Comparison of ENCODE assay signal across 8 cellular contexts in genomic region chr17:81711814-81712467, GRCh38. TPM values are rescaled to one million over a fixed set of nuclear protein-coding genes. Genes with fewer than 3 reads are reported as not detected.
DNase-seq lines count a peak whose midpoint lies in the region; ATAC-seq and TF ChIP-seq lines count a peak whose summit lies in the region.

SLC25A10 (plus strand) TSS chr17:81712284; CDS start chr17:81712427, 143 bp downstream.

- POLR2A ChIA-PET in SK-N-SH (lab: Yijun Ruan, JAX): interaction anchor here (0.6 to 3.8 kb wide), 11 partner anchors 9 to 267 kb away, joined by 3 to 30 read pairs (median 5); partner anchors contain the start of genes CCDC137, MRPL12 and OXLD1

- H3K9me3 ChIP-seq in GM23248 (ENCODE audit: low read depth) (no peaks in the 10 kb centered on the region), MM.1S (replicated peaks; ENCODE audit: insufficient read depth, low read length) (no peaks in the 10 kb centered on the region), SK-N-SH (no peaks in the 10 kb centered on the region)

- no peaks in the 10 kb centered on the region for H3K9me2 ChIP-seq in GM23248 (ENCODE audit: insufficient read depth)
- no peaks in the 10 kb centered on the region for H3K9me2 ChIP-seq in MM.1S (replicated peaks; ENCODE audit: insufficient read depth, low read length)
- no peaks in the 10 kb centered on the region for H3K9me2 ChIP-seq in SK-N-SH

- H2AFZ ChIP-seq in GM23248: peak within 1 kb of the TSS; percentile 76
- H2AFZ ChIP-seq in MM.1S (ENCODE audit: low read length): 0 out of 2 replicates have a peak within 1 kb of the TSS, but pooled peaks have one; percentile 35
- H2AFZ ChIP-seq in SK-N-SH (ENCODE audit: low read depth): peak within 1 kb of the TSS; percentile 45; the same call in 1 of the 2 replicates

- H3K4me3 ChIP-seq in GM23248: peak within 1 kb of the TSS; percentile 76
- H3K4me3 ChIP-seq in MM.1S (ENCODE audit: low read length): peak within 1 kb of the TSS; percentile 97
- H3K4me3 ChIP-seq in SK-N-SH (ENCODE audit: low read depth in 2 of 2, low read length in 1 of 2): peak within 1 kb of the TSS; percentile 73 to 80

- 2 to 6% methylated on average over 20 to 50 of the region's 89 CpGs for WGBS in GM23248 (ENCODE audit: low coverage in 1 of 2, low lambda C conversion rate in 2 of 2, missing lambda C conversion rate in 2 of 2), 2 experiments
- 1% methylated on average over 39 of the region's 89 CpGs for WGBS in SK-N-SH (ENCODE audit: low lambda C conversion rate)

- H3K9me3 Mint-ChIP-seq in activated naive CD4-positive, alpha-beta T cell treated with anti-CD3 and anti-CD28 coated beads for 36 hours: no peaks in the 10 kb centered on the region

- H3K27ac ChIP-seq in GM23248: peak within 1 kb of the TSS; percentile 45
- H3K27ac ChIP-seq in MM.1S (ENCODE audit: low read length): peak within 1 kb of the TSS; percentile 58
- peak within 1 kb of the TSS; percentile 36 to 83 for H3K27ac ChIP-seq in SK-N-SH (ENCODE audit: low read depth in 2 of 2, low read length in 1 of 2)

- no peaks in the 10 kb centered on the region for H4K20me1 ChIP-seq in GM23248 (ENCODE audit: insufficient read depth)
- no peaks in the 10 kb centered on the region for H4K20me1 ChIP-seq in MM.1S (ENCODE audit: insufficient read depth, low read length)
- no peaks in the 10 kb centered on the region for H4K20me1 ChIP-seq in SK-N-SH (ENCODE audit: insufficient read depth)

- peaks cover 32% of the 10 kb centered on the region for H3K4me1 Mint-ChIP-seq in activated naive CD4-positive, alpha-beta T cell treated with anti-CD3 and anti-CD28 coated beads for 36 hours (ENCODE audit: low read depth)

- H3K27ac Mint-ChIP-seq in activated naive CD4-positive, alpha-beta T cell treated with anti-CD3 and anti-CD28 coated beads for 36 hours: peak within 1 kb of the TSS; percentile 71

- peak within 1 kb of the TSS; percentile 79 for H3K4me3 Mint-ChIP-seq in activated naive CD4-positive, alpha-beta T cell treated with anti-CD3 and anti-CD28 coated beads for 36 hours

- in situ Hi-C loops in GM23248 (cut with MboI): no loop called here

- H3K27me3 Mint-ChIP-seq in activated naive CD4-positive, alpha-beta T cell treated with anti-CD3 and anti-CD28 coated beads for 36 hours (ENCODE audit: low read depth): no peaks in the 10 kb centered on the region

- H3F3A ChIP-seq in GM23248 (ENCODE audit: insufficient read depth) (no peaks in the 10 kb centered on the region), MM.1S (ENCODE audit: insufficient read depth, low read length) (peaks cover 24% of the 10 kb centered on the region), SK-N-SH (replicated peaks; ENCODE audit: insufficient read depth) (peaks cover 28% of the 10 kb centered on the region)

- H3K27me3 ChIP-seq in GM23248 (replicated peaks; ENCODE audit: insufficient read depth) (no peaks in the 10 kb centered on the region), MM.1S (replicated peaks; ENCODE audit: insufficient read depth, low read length) (no peaks in the 10 kb centered on the region), SK-N-SH (ENCODE audit: insufficient read depth) (no peaks in the 10 kb centered on the region)

- ATAC-seq in omental fat pad (ENCODE audit: low FRiP score): peak; percentile 74

- peaks cover 10% of the 10 kb centered on the region for H3K36me3 Mint-ChIP-seq in activated naive CD4-positive, alpha-beta T cell treated with anti-CD3 and anti-CD28 coated beads for 36 hours (ENCODE audit: low read depth)

- TF ChIP-seq EP300 in SK-N-SH (IDR thresholded peaks at IDR 0.05; ENCODE audit: borderline replicate concordance in 1 of 2, low read depth in 1 of 2, low read length in 1 of 2): no peak

- H3K9ac ChIP-seq in GM23248: peak within 1 kb of the TSS; percentile 63
- peak within 1 kb of the TSS; percentile 83 for H3K9ac ChIP-seq in MM.1S (ENCODE audit: low read length)
- peak within 1 kb of the TSS; percentile 69 for H3K9ac ChIP-seq in SK-N-SH

- H3K4me1 ChIP-seq in GM23248 (ENCODE audit: insufficient read depth) (peaks cover 16% of the 10 kb centered on the region), MM.1S (ENCODE audit: low read length) (peaks cover 17% of the 10 kb centered on the region), SK-N-SH (ENCODE audit: control insufficient read depth in 1 of 2, insufficient read depth in 2 of 2, low read depth in 1 of 2, low read length in 1 of 2) (peaks cover 22 to 33% of the 10 kb centered on the region in 2 experiments; a peak in 3 of 4 replicates)

- H3K79me2 ChIP-seq in GM23248 (ENCODE audit: insufficient read depth): no peaks in the 10 kb centered on the region
- H3K79me2 ChIP-seq in MM.1S (ENCODE audit: low read length): peaks cover 43% of the 10 kb centered on the region
- peaks cover 24% of the 10 kb centered on the region; the same call in 1 of the 2 replicates for H3K79me2 ChIP-seq in SK-N-SH (ENCODE audit: insufficient read depth)

- no peaks in the 10 kb centered on the region for H3K36me3 ChIP-seq in GM23248 (ENCODE audit: low read depth)
- peaks cover 5% of the 10 kb centered on the region; the same call in 1 of the 2 replicates for H3K36me3 ChIP-seq in MM.1S (replicated peaks; ENCODE audit: insufficient read depth, low read length)
- peaks cover 4 to 25% of the 10 kb centered on the region in 2 experiments for H3K36me3 ChIP-seq in SK-N-SH (replicated peaks in 1 of 2; ENCODE audit: control insufficient read depth in 1 of 2, insufficient read depth in 2 of 2, low read length in 1 of 2)

- no peak for TF ChIP-seq RAD21 in SK-N-SH (IDR thresholded peaks at IDR 0.05; ENCODE audit: low read length)

- intact Hi-C loops in activated naive CD4-positive, alpha-beta T cell treated with anti-CD3 and anti-CD28 coated beads for 36 hours (cut with micrococcal nuclease): loop anchor here (1.0 to 5.0 kb wide), 2 partner anchors 29 to 160 kb away; partner anchors contain the start of genes ARHGDIA and ARL16

- DNase-seq in DMS53 treated with DMSO at 0.1 percent for 48 hours (lab: John Stamatoyannopoulos, UW; ENCODE audit: unreplicated experiment) (peak; percentile 73), GM23248 (peak; percentile 90), MM.1S (peak; percentile 94), SK-N-SH (peak; percentile 99), glomerular visceral epithelial cell (ENCODE audit: extremely low spot score) (peak; percentile 93), omental fat pad (ENCODE audit: low spot score) (no peak), superior temporal gyrus (ENCODE audit: extremely low spot score) (peak; percentile 71)
- DNase-seq in activated naive CD4-positive, alpha-beta T cell treated with anti-CD3 and anti-CD28 coated beads for 36 hours: peak; percentile 83

- TF ChIP-seq CTCF in MM.1S (IDR thresholded peaks at IDR 0.05; ENCODE audit: low read length) (no peak), SK-N-SH (IDR thresholded peaks at IDR 0.05) (no peak), omental fat pad (IDR thresholded peaks at IDR 0.05) (no peak)

- peak within 1 kb of the TSS; percentile 82 for H3K4me2 ChIP-seq in GM23248 (ENCODE audit: unreplicated experiment)
- peak within 1 kb of the TSS; percentile 92 for H3K4me2 ChIP-seq in MM.1S (ENCODE audit: low read depth, low read length)
- H3K4me2 ChIP-seq in SK-N-SH: peak within 1 kb of the TSS; percentile 89

- CTCF ChIA-PET in SK-N-SH (lab: Yijun Ruan, JAX): interaction anchor here (1.0 to 4.4 kb wide), 7 partner anchors 11 to 308 kb away, joined by 3 to 33 read pairs (median 5); partner anchors contain the start of genes ARL16 and HGS
- CTCF ChIA-PET in activated naive CD4-positive, alpha-beta T cell treated with anti-CD3 and anti-CD28 coated beads for 36 hours (lab: Charles Lee): no interaction called here

TF ChIP-seq in SK-N-SH, 30 proteins besides CTCF, POLR2A, EP300 and RAD21 (continues in another document):
- TF ChIP-seq SMC3 (IDR thresholded peaks at IDR 0.05; ENCODE audit: low read depth, low read length) (no peak), GABPA (IDR thresholded peaks at IDR 0.05; ENCODE audit: low read depth) (no peak), CHD2 (IDR thresholded peaks at IDR 0.05; ENCODE audit: low read length, partially characterized antibody) (peak; percentile 9), FOXM1 (IDR thresholded peaks at IDR 0.05; ENCODE audit: low read depth) (no peak), SIN3A (IDR thresholded peaks at IDR 0.05; ENCODE audit: borderline replicate concordance, low read depth, low read length) (peak; percentile 63; the same call in 1 of the 2 replicates), ELF1 (IDR thresholded peaks at IDR 0.05) (no peak), RXRA (IDR thresholded peaks at IDR 0.05; ENCODE audit: borderline replicate concordance, low read depth) (no peak), TAF1 (IDR thresholded peaks at IDR 0.05; ENCODE audit: borderline replicate concordance, low read depth, low read length) (no peak), USF1 (IDR thresholded peaks at IDR 0.05; ENCODE audit: borderline replicate concordance, low read depth) (peak; percentile 85), YY1 (IDR thresholded peaks at IDR 0.05; ENCODE audit: low read depth) (no peak), TEAD4 (IDR thresholded peaks at IDR 0.05; ENCODE audit: borderline replicate concordance, insufficient read depth) (no peak), PBX3 (IDR thresholded peaks at IDR 0.05) (peak; percentile 12; the same call in 1 of the 2 replicates)

RNA-seq across cellular contexts. Expression of gene SLC25A10, which starts in this region (rescaled TPM):
- 10.9 and 16.9 TPM in 2 replicates for total RNA-seq in GM23248 (2014; rRNA removed; shearing (Covaris generic))
- polyA plus RNA-seq in GM23248 (2016; fragmentation: Nextera tagmentation; extraction: Ambion mirVana) (11.0 and 12.5 TPM in 2 replicates), SK-N-SH (2012; rRNA removed) (29.9 and 34.7 TPM in 2 replicates)
- 11.7 and 21.7 TPM in 2 replicates for polyA plus RNA-seq in SK-N-SH (2012; cell fraction: cytosol; rRNA removed)
- 44.0 and 46.7 TPM in 2 replicates for polyA plus RNA-seq in SK-N-SH (2012; cell fraction: nucleus; rRNA removed)
- 10 to 100 TPM; 16.9 to 18.0 TPM for total RNA-seq in activated naive CD4-positive, alpha-beta T cell treated with anti-CD3 and anti-CD28 coated beads for 36 hours
- 10 to 100 TPM; 11.4 to 22.4 (median 14.0) TPM for total RNA-seq in omental fat pad
